Comparison of ENCODE assay signal across 28 cellular contexts in genomic region chr1:30850607-30851006, GRCh38. TPM values are rescaled to one million over a fixed set of nuclear protein-coding genes. Genes with fewer than 3 reads are reported as not detected.
"Had no signal": no experiment of that assay in that cellular context is flagged by ENCODE, and none has a peak within 500 bp of the region (broad histone marks: within the 10 kb centered on the region; RNA-seq: fewer than 3 reads in every experiment).

No MANE protein-coding gene starts in this region.

- FAIRE-seq: keratinocyte, pancreas, small intestine had no signal

- H3K27me3 ChIP-seq: pancreas, sigmoid colon, suprapubic skin, upper lobe of right lung, uterus had no signal

- ATAC-seq: left colon; left lung; lower lobe of right lung; naive thymus-derived CD8-positive, alpha-beta T cell; pancreas; right cardiac atrium; stimulated activated effector memory CD8-positive, alpha-beta T cell treated with anti-CD3 and anti-CD28 coated beads, Interleukin-12 subunit alpha, Interleukin-12 subunit beta, amount 100 ng/mL, for 72 hours; upper lobe of right lung had no signal

- H3K36me3 ChIP-seq: left lung, lower lobe of right lung, pancreas, prostate gland, sigmoid colon, spleen, suprapubic skin, thoracic aorta, tibial artery, upper lobe of right lung, uterus had no signal

- H3K36me3 Mint-ChIP-seq: naive thymus-derived CD8-positive, alpha-beta T cell; stimulated activated effector memory CD8-positive, alpha-beta T cell treated with anti-CD3 and anti-CD28 coated beads, Interleukin-12 subunit alpha, Interleukin-12 subunit beta, amount 100 ng/mL, for 72 hours had no signal

- H3K4me3 ChIP-seq: left lung, lower lobe of right lung, pancreas, prostate gland, sigmoid colon, spleen, suprapubic skin, thoracic aorta, tibial artery, upper lobe of right lung, uterus had no signal

- H3K9me3 ChIP-seq: left lung, lower lobe of right lung, pancreas, prostate gland, sigmoid colon, spleen, suprapubic skin, thoracic aorta, tibial artery, upper lobe of right lung, uterus had no signal

- H3K27ac Mint-ChIP-seq: naive thymus-derived CD8-positive, alpha-beta T cell; nephron; stimulated activated effector memory CD8-positive, alpha-beta T cell treated with anti-CD3 and anti-CD28 coated beads, Interleukin-12 subunit alpha, Interleukin-12 subunit beta, amount 100 ng/mL, for 72 hours; stimulated activated naive CD8-positive, alpha-beta T cell treated with anti-CD3 and anti-CD28 coated beads, Interleukin-15, Interleukin-2, amounts not matched to agents 100 ng/mL and 50 ng/mL, for 24 hours had no signal

- H3K4me1 ChIP-seq: prostate gland, uterus had no signal

- DNase-seq: hippocampal formation; left colon; left lung; lower lobe of right lung; mammary epithelial cell; mesenchymal stem cell; naive thymus-derived CD8-positive, alpha-beta T cell; nucleus accumbens; pancreas; posterior cingulate gyrus; retina; sigmoid colon; small intestine; spleen; stimulated activated CD4-positive, alpha-beta T cell treated with anti-CD3 and anti-CD28 coated beads, Interleukin-4, amount 100 ng/mL, for 24 hours; stimulated activated naive CD4-positive, alpha-beta T cell; tibial artery; trophoblast cell; upper lobe of right lung; uterus had no signal

- H3K27ac ChIP-seq: left lung, lower lobe of right lung, pancreas, prostate gland, spleen, suprapubic skin, thoracic aorta, tibial artery, upper lobe of right lung, uterus had no signal

- H3K9me3 Mint-ChIP-seq: naive thymus-derived CD8-positive, alpha-beta T cell; nephron; stimulated activated effector memory CD8-positive, alpha-beta T cell treated with anti-CD3 and anti-CD28 coated beads, Interleukin-12 subunit alpha, Interleukin-12 subunit beta, amount 100 ng/mL, for 72 hours; stimulated activated naive CD8-positive, alpha-beta T cell treated with anti-CD3 and anti-CD28 coated beads, Interleukin-15, Interleukin-2, amounts not matched to agents 100 ng/mL and 50 ng/mL, for 24 hours had no signal

- H3K4me3 Mint-ChIP-seq: naive thymus-derived CD8-positive, alpha-beta T cell; nephron; stimulated activated effector memory CD8-positive, alpha-beta T cell treated with anti-CD3 and anti-CD28 coated beads, Interleukin-12 subunit alpha, Interleukin-12 subunit beta, amount 100 ng/mL, for 72 hours; stimulated activated naive CD8-positive, alpha-beta T cell treated with anti-CD3 and anti-CD28 coated beads, Interleukin-15, Interleukin-2, amounts not matched to agents 100 ng/mL and 50 ng/mL, for 24 hours had no signal

RNA-seq across cellular contexts. Expression of gene SDC3, which starts 58.0 kb away (rescaled TPM):
- polyA plus RNA-seq: naive thymus-derived CD8-positive, alpha-beta T cell had no signal
